Comparison of ENCODE assay signal across 28 cellular contexts in genomic region chr19:19209372-19209771, GRCh38. TPM values are rescaled to one million over a fixed set of nuclear protein-coding genes. Genes with fewer than 3 reads are reported as not detected.
DNase-seq lines count a peak whose midpoint lies in the region; ATAC-seq and TF ChIP-seq lines count a peak whose summit lies in the region.
"Had no signal": no experiment of that assay in that cellular context is flagged by ENCODE, and none has a peak within 500 bp of the region (broad histone marks: within the 10 kb centered on the region; RNA-seq: fewer than 3 reads in every experiment).

No MANE protein-coding gene starts in this region.

- H3K4me2 ChIP-seq in mammary epithelial cell (ENCODE audit: insufficient read depth, low read depth, low read length) = no peak overlapping the region
- H3K4me2 ChIP-seq: neural progenitor cell had no signal

- dilution Hi-C loops in mammary epithelial cell (cut with HindIII; ENCODE audit: low sequenced_read_pairs) = no loop called here

- DNase-seq in Daoy (ENCODE audit: low read depth) (peak; percentile 36), LHCN-M2 (ENCODE audit: low read depth) (peak; percentile 63), NCI-H2171 treated with DMSO at 0.1 percent for 48 hours (lab: John Stamatoyannopoulos, UW) (peak; percentile 82), SHP77 treated with DMSO at 0.1 percent for 48 hours (lab: John Stamatoyannopoulos, UW) (peak; percentile 53), GM10266 (ENCODE audit: extremely low spot score) (no peak), HT-29 (ENCODE audit: low spot score) (no peak), mammary epithelial cell (no peak)
- DNase-seq: activated CD4-positive, alpha-beta T cell treated with anti-CD3 and anti-CD28 coated beads, Interleukin-2, amount 10 ng/mL, durations not matched to agents 24 days and 14 days; activated naive CD4-positive, alpha-beta T cell; activated T-cell treated with anti-CD3 and anti-CD28 coated beads, Interleukin-2, amount 50 U/mL, for 48 hours; brain microvascular endothelial cell; erythroblast; heart left ventricle; NCI-H1436; NCI-H226; Peyer's patch; psoas muscle; T-helper 17 cell had no signal

- no peak overlapping the region for H2AFZ ChIP-seq in mammary epithelial cell (ENCODE audit: low read depth, low read length)
- H2AFZ ChIP-seq: neural progenitor cell had no signal

- TF ChIP-seq CTCF in GM10266 (IDR thresholded peaks at IDR 0.05; ENCODE audit: control insufficient read depth, insufficient read depth, low read depth, missing control alignments) (no peak), mammary epithelial cell (conservative IDR thresholded peaks at IDR 0.05 in 1 of 2, IDR thresholded peaks at IDR 0.05 in 1 of 2; ENCODE audit: extremely low read depth in 1 of 2, insufficient read depth in 1 of 2, low read depth in 1 of 2, low read length in 2 of 2) (no peak)

- H3K4me1 ChIP-seq in mammary epithelial cell (ENCODE audit: insufficient read depth, low read length) = no peaks in the 10 kb centered on the region
- H3K4me1 ChIP-seq: heart left ventricle, neural progenitor cell, Peyer's patch, psoas muscle had no signal

- H3K27ac ChIP-seq in mammary epithelial cell (ENCODE audit: insufficient read depth, low read depth, low read length) = no peak overlapping the region
- H3K27ac ChIP-seq: brain microvascular endothelial cell, heart left ventricle, HL-60, neural progenitor cell, Peyer's patch, psoas muscle, SK-N-MC, VCaP had no signal

- H3K9ac ChIP-seq in mammary epithelial cell (ENCODE audit: insufficient read depth, low read length) = no peak overlapping the region
- H3K9ac ChIP-seq: neural progenitor cell had no signal

- in situ Hi-C loops in mammary epithelial cell (cut with MboI; ENCODE audit: low sequenced_read_pairs in 2 of 2) = no loop called here

- H4K20me1 ChIP-seq in mammary epithelial cell (ENCODE audit: insufficient read depth, low read length) = no peaks in the 10 kb centered on the region

- no peaks in the 10 kb centered on the region for H3K9me3 ChIP-seq in mammary epithelial cell (replicated peaks; ENCODE audit: insufficient read depth, low read length)
- H3K9me3 ChIP-seq: heart left ventricle, Peyer's patch, psoas muscle had no signal

- CTCF ChIA-PET in mammary epithelial cell (lab: Charles Lee; ENCODE audit: low non-redundant PET) = no interaction called here

- intact Hi-C loops in mammary epithelial cell (cut with micrococcal nuclease) = no loop called here

- BruUV-seq in mammary epithelial cell (replicated peaks; lab: Mats Ljungman, UMichigan) = no TSS peak

- H3K4me3 ChIP-seq in mammary epithelial cell (replicated peaks in 1 of 3; ENCODE audit: insufficient read depth in 1 of 3, low read depth in 2 of 3, low read length in 3 of 3) = no peak overlapping the region
- H3K4me3 ChIP-seq: heart left ventricle, lung, neural progenitor cell, Peyer's patch, psoas muscle, SK-N-MC had no signal

- no peaks in the 10 kb centered on the region for H3K36me3 ChIP-seq in mammary epithelial cell (ENCODE audit: insufficient read depth, low read length)
- H3K36me3 ChIP-seq: brain microvascular endothelial cell, heart left ventricle, neural progenitor cell, Peyer's patch had no signal

- 53% methylated on average over 9 of the region's 9 CpGs for WGBS in mammary epithelial cell (ENCODE audit: low coverage, missing lambda C conversion rate)

- ATAC-seq in HG02885 (IDR thresholded peaks at IDR 0.05; ENCODE audit: poor library complexity, unreplicated experiment) = no peak
- ATAC-seq: heart left ventricle, HepG2, psoas muscle, T-helper 17 cell had no signal

- H3K27me3 ChIP-seq in mammary epithelial cell (ENCODE audit: insufficient read depth, low read length) = peaks cover 2% of the 10 kb centered on the region

- H3K79me2 ChIP-seq in mammary epithelial cell (ENCODE audit: insufficient read depth, low read length) = no peaks in the 10 kb centered on the region

RNA-seq across cellular contexts. Expression of gene NCAN, which starts 2.4 kb away (rescaled TPM):
- 0.06 TPM in 1 of 2 replicates, not detected in the other for total RNA-seq in Daoy (2014; rRNA removed; shearing (Covaris generic))
- total RNA-seq in LHCN-M2 (2014; rRNA removed) (under 0.01 TPM in 1 of 2 replicates, not detected in the other), mammary epithelial cell (not detected)
- polyA plus RNA-seq in LHCN-M2 (2012) = 0.04 TPM
- total RNA-seq in HT-29 (2014; rRNA removed; shearing (Covaris generic)) = not detected in 2 replicates
- not detected for polyA plus RNA-seq in mammary epithelial cell
- not detected for polyA minus RNA-seq in mammary epithelial cell
- total RNA-seq: activated CD4-positive, alpha-beta T cell treated with anti-CD3 and anti-CD28 coated beads, Interleukin-2, amount 10 ng/mL, durations not matched to agents 24 days and 14 days; chondrocyte; fibroblast of villous mesenchyme; heart left ventricle; HepG2; Peyer's patch; psoas muscle; T-helper 17 cell had no signal
- polyA plus RNA-seq: CD14-positive monocyte, heart left ventricle, HepG2 had no signal

RNA-seq across cellular contexts. Expression of gene NR2C2AP, which starts 6.2 kb away (rescaled TPM):
- 25.1 and 31.3 TPM in 2 replicates for total RNA-seq in Daoy (2014; rRNA removed; shearing (Covaris generic))
- total RNA-seq in LHCN-M2 (2014; rRNA removed) (16.0 and 19.7 TPM in 2 replicates), mammary epithelial cell (10 to 100 TPM in 1 of 2 donors, 1 to 10 TPM in 1; 8.5 to 20.7 TPM)
- 13.1 TPM for polyA plus RNA-seq in LHCN-M2 (2012)
- total RNA-seq in HT-29 (2014; rRNA removed; shearing (Covaris generic)) = 28.7 and 32.3 TPM in 2 replicates
- polyA plus RNA-seq in mammary epithelial cell = 22.8 TPM
- 21.8 TPM for polyA minus RNA-seq in mammary epithelial cell

RNA-seq across cellular contexts. Expression of gene RFXANK, which starts 17.3 kb away (rescaled TPM):
- 87.1 and 109 TPM in 2 replicates for total RNA-seq in Daoy (2014; rRNA removed; shearing (Covaris generic))
- total RNA-seq in LHCN-M2 (2014; rRNA removed) (66.9 and 71.8 TPM in 2 replicates), mammary epithelial cell (10 to 100 TPM; 66.8 to 100.0 TPM)
- polyA plus RNA-seq in LHCN-M2 (2012) = 105 TPM
- 75.0 and 89.8 TPM in 2 replicates for total RNA-seq in HT-29 (2014; rRNA removed; shearing (Covaris generic))
- polyA plus RNA-seq in mammary epithelial cell = 65.1 TPM
- polyA minus RNA-seq in mammary epithelial cell = 38.8 TPM

RNA-seq across cellular contexts. Expression of gene BORCS8, which starts 17.4 kb away (rescaled TPM):
- 7.8 and 18.7 TPM in 2 replicates for total RNA-seq in Daoy (2014; rRNA removed; shearing (Covaris generic))
- 19.6 and 27.0 TPM in 2 replicates for total RNA-seq in LHCN-M2 (2014; rRNA removed)
- polyA plus RNA-seq in LHCN-M2 (2012) = 32.6 TPM
- 40.1 and 50.5 TPM in 2 replicates for total RNA-seq in HT-29 (2014; rRNA removed; shearing (Covaris generic))
- 10 to 100 TPM; 13.3 to 35.1 TPM for total RNA-seq in mammary epithelial cell
- 22.5 TPM for polyA plus RNA-seq in mammary epithelial cell
- 13.3 TPM for polyA minus RNA-seq in mammary epithelial cell

RNA-seq across cellular contexts. Expression of gene MEF2B, which starts 39.3 kb away (rescaled TPM):
- total RNA-seq in Daoy (2014; rRNA removed; shearing (Covaris generic)) = 0.06 TPM in 1 of 2 replicates, not detected in the other
- total RNA-seq in LHCN-M2 (2014; rRNA removed) = 0.17 and 0.32 TPM in 2 replicates
- polyA plus RNA-seq in LHCN-M2 (2012) = 0.11 TPM
- 0.38 and 0.55 TPM in 2 replicates for total RNA-seq in HT-29 (2014; rRNA removed; shearing (Covaris generic))
- under 1 TPM in 1 of 2 donors, not detected in 1; 0.68 TPM for total RNA-seq in mammary epithelial cell
- 0.05 TPM for polyA plus RNA-seq in mammary epithelial cell
- not detected for polyA minus RNA-seq in mammary epithelial cell
- total RNA-seq: fibroblast of villous mesenchyme had no signal

Comparison
In these comparisons a context has a peak if more than half of its experiments do, and no peak if none do; other contexts are left out.
1. DNase-seq: peak in Daoy (single experiment), LHCN-M2 (single experiment), NCI-H2171 treated with DMSO at 0.1 percent for 48 hours (single experiment) and SHP77 treated with DMSO at 0.1 percent for 48 hours (single experiment); none in GM10266 (single experiment), HT-29 (single experiment) and mammary epithelial cell (single experiment).